In the genomic region with DNA sequence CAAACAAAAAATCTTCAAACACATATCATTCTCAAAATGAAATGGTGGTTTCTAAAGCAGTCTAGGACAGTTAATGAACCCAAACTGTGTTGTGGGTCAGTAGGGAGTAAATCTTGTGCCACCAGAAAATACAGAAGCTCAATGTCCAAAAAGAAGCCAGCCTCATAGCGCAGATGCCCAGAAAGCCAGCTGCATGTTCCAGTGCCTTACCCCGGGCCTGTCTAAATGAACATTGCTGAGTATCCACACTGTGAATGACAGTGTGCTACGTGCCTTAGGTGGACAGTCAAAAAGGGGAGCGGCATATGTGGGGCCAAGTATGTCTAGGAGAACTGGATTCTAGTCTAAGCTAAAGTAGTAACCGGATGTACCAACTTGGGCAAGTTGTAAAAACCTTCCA, we compare ENCODE assay signal across 22 cellular contexts. TPM values are rescaled to one million over a fixed set of nuclear protein-coding genes. Genes with fewer than 3 reads are reported as not detected.
A peak's percentile ranks its signal among the peaks of the same experiment; 100 is the strongest.
DNase-seq lines count a peak whose midpoint lies in the region; ATAC-seq and TF ChIP-seq lines count a peak whose summit lies in the region.
"Had no signal": no experiment of that assay in that cellular context is flagged by ENCODE, and none has a peak within 500 bp of the region (broad histone marks: within the 10 kb centered on the region; RNA-seq: fewer than 3 reads in every experiment).

No MANE protein-coding gene starts in this region.

- no peak overlapping the region for H2BK5ac ChIP-seq in neuronal stem cell (ENCODE audit: low read length)

- no peaks in the 10 kb centered on the region for H3K27me3 Mint-ChIP-seq in activated T-cell treated with anti-CD3 and anti-CD28 coated beads, Interleukin-2, amount 50 U/mL, for 4 hours (ENCODE audit: low read depth)
- no peaks in the 10 kb centered on the region for H3K27me3 Mint-ChIP-seq in WTC11 (ENCODE audit: low read depth)

- no CpG with 5 or more reads among the region's 5 CpGs for WGBS in neuronal stem cell (ENCODE audit: extremely low coverage in 2 of 2, insufficient read length in 2 of 2, insufficient replicate concordance in 1 of 2), 2 donors

- no peak overlapping the region for H3K23ac ChIP-seq in neuronal stem cell (ENCODE audit: low read depth, low read length, poor library complexity)

- H3K36me3 Mint-ChIP-seq in activated T-cell treated with anti-CD3 and anti-CD28 coated beads, Interleukin-2, amount 50 U/mL, for 4 hours (ENCODE audit: insufficient read depth): peaks cover 42% of the 10 kb centered on the region
- no peaks in the 10 kb centered on the region for H3K36me3 Mint-ChIP-seq in WTC11

- no peaks in the 10 kb centered on the region for H3K79me1 ChIP-seq in neuronal stem cell (ENCODE audit: low read depth, low read length)

- no peaks in the 10 kb centered on the region for H3K27me3 ChIP-seq in neuronal stem cell (ENCODE audit: control insufficient read depth in 3 of 3, insufficient read depth in 3 of 3, low read depth in 1 of 3, low read length in 3 of 3)
- H3K27me3 ChIP-seq: breast epithelium, gastrocnemius medialis, left lung had no signal

- no peaks in the 10 kb centered on the region for H3K9me3 Mint-ChIP-seq in activated T-cell treated with anti-CD3 and anti-CD28 coated beads, Interleukin-2, amount 50 U/mL, for 4 hours
- no peaks in the 10 kb centered on the region for H3K9me3 Mint-ChIP-seq in WTC11
- H3K9me3 Mint-ChIP-seq: CD14-positive monocyte had no signal

- H2BK15ac ChIP-seq in neuronal stem cell (ENCODE audit: low read length): no peak overlapping the region

- H3K4me1 Mint-ChIP-seq in activated T-cell treated with anti-CD3 and anti-CD28 coated beads, Interleukin-2, amount 50 U/mL, for 4 hours (ENCODE audit: low read depth): peaks cover 97% of the 10 kb centered on the region
- H3K4me1 Mint-ChIP-seq in WTC11: peaks cover 76% of the 10 kb centered on the region

- no peak overlapping the region for H3K4me3 ChIP-seq in neuronal stem cell (ENCODE audit: low read length in 2 of 2)
- H3K4me3 ChIP-seq: breast epithelium, gastrocnemius medialis, left lung, thoracic aorta had no signal

- H2AK5ac ChIP-seq in neuronal stem cell (ENCODE audit: low read depth, low read length): no peak overlapping the region

- no peak for DNase-seq in activated T-cell treated with anti-CD3 and anti-CD28 coated beads, Interleukin-2, amount 50 U/mL, for 4 hours
- no peak for DNase-seq in activated T-cell treated with anti-CD3 and anti-CD28 coated beads, Interleukin-2, amount 50 U/mL, for 48 hours
- DNase-seq in WTC11 (ENCODE audit: low spot score) (no peak), globus pallidus (ENCODE audit: low spot score) (peak; percentile 46), neuronal stem cell (ENCODE audit: low spot score) (no peak), NOMO-1 treated with dmso at 0.1 percent for 144 hours (lab: John Stamatoyannopoulos, UW; ENCODE audit: unreplicated experiment) (no peak), C1 segment of cervical spinal cord (lab: John Stamatoyannopoulos, UW) (no peak)
- DNase-seq: activated CD8-positive, alpha-beta memory T cell treated with anti-CD3 and anti-CD28 coated beads, Interleukin-2, amount 50 U/mL, for 48 hours; DMS53; gastrocnemius medialis; KG1; left lung; NCI-H2029 treated with DMSO at 0.1 percent for 48 hours; NCI-H524 treated with DMSO at 0.1 percent for 48 hours; occipital lobe; retina; stimulated activated CD4-positive, alpha-beta T cell treated with anti-CD3 and anti-CD28 coated beads, Interleukin-12 subunit alpha, Interleukin-12 subunit beta, amount 100 ng/mL, for 4 hours; stimulated activated CD8-positive, alpha-beta memory T cell treated with anti-CD3 and anti-CD28 coated beads, Interleukin-4, amount 100 ng/mL, for 48 hours had no signal

- H4K8ac ChIP-seq in neuronal stem cell (ENCODE audit: low read depth, low read length): no peak overlapping the region

- H3K14ac ChIP-seq in neuronal stem cell (ENCODE audit: low read length): no peak overlapping the region

- H3K4me1 ChIP-seq in neuronal stem cell (ENCODE audit: control insufficient read depth in 2 of 2, insufficient read depth in 1 of 2, low read depth in 1 of 2, low read length in 2 of 2): peaks cover 30 to 37% of the 10 kb centered on the region in 2 donors
- H3K4me1 ChIP-seq: breast epithelium, gastrocnemius medialis had no signal

- no peak overlapping the region for H3K4ac ChIP-seq in neuronal stem cell (ENCODE audit: low read length)

- peak overlapping the region; percentile 34 for H3K27ac ChIP-seq in neuronal stem cell (replicated peaks; ENCODE audit: low read length)
- H3K27ac ChIP-seq: breast epithelium, gastrocnemius medialis, left lung, thoracic aorta had no signal

- H2BK120ac ChIP-seq in neuronal stem cell (ENCODE audit: low read depth, low read length): no peak overlapping the region

- POLR2A ChIA-PET in WTC11 (lab: Charles Lee): interaction anchor here (1.5 kb wide), 1 partner anchor 12 kb away, joined by 3 read pairs; no protein-coding TSS in a partner anchor

- no peak overlapping the region for H3K18ac ChIP-seq in neuronal stem cell (ENCODE audit: low read length)

- CTCF ChIA-PET in WTC11 (lab: Charles Lee): interaction anchor here (1.4 kb wide), 1 partner anchor 62 kb away, joined by 5 read pairs; no protein-coding TSS in a partner anchor

- H3K36me3 ChIP-seq in neuronal stem cell (replicated peaks in 1 of 2; ENCODE audit: control insufficient read depth in 2 of 2, insufficient read depth in 2 of 2, low read length in 2 of 2): peaks cover 0 to 59% of the 10 kb centered on the region in 2 donors
- H3K36me3 ChIP-seq: breast epithelium, gastrocnemius medialis, left lung, thoracic aorta had no signal

- ATAC-seq in activated T-cell treated with anti-CD3 and anti-CD28 coated beads, Interleukin-2, amount 50 U/mL, for 4 hours: no peak
- ATAC-seq in WTC11 (no peak), GM18502 (IDR thresholded peaks at IDR 0.05; ENCODE audit: poor library complexity, unreplicated experiment) (no peak)
- ATAC-seq: gastrocnemius medialis, left lung had no signal

- peak overlapping the region; percentile 72 for H3K27ac Mint-ChIP-seq in WTC11
- H3K27ac Mint-ChIP-seq: CD14-positive monocyte had no signal

- H3K4me2 ChIP-seq in neuronal stem cell (ENCODE audit: insufficient read depth, low read length, poor library complexity, severe bottlenecking): no peak overlapping the region

- no peak overlapping the region for H3K9ac ChIP-seq in neuronal stem cell (ENCODE audit: low read depth, low read length, poor library complexity)

- no peak overlapping the region for H4K91ac ChIP-seq in neuronal stem cell (ENCODE audit: low read depth, low read length, poor library complexity)

- no peak overlapping the region for H2AFZ ChIP-seq in neuronal stem cell (ENCODE audit: low read length)

- no peak overlapping the region for H2BK12ac ChIP-seq in neuronal stem cell (ENCODE audit: low read length)

- H3K4me3 Mint-ChIP-seq in activated T-cell treated with anti-CD3 and anti-CD28 coated beads, Interleukin-2, amount 50 U/mL, for 4 hours: peak overlapping the region; percentile 2
- no peak overlapping the region for H3K4me3 Mint-ChIP-seq in WTC11
- H3K4me3 Mint-ChIP-seq: CD14-positive monocyte had no signal

- TF ChIP-seq CTCF in WTC11 (IDR thresholded peaks at IDR 0.05): no peak

- H3K9me3 ChIP-seq in neuronal stem cell (replicated peaks in 1 of 2; ENCODE audit: control insufficient read depth in 2 of 2, insufficient read depth in 1 of 2, low read depth in 1 of 2, low read length in 2 of 2): peaks cover 0 to 7% of the 10 kb centered on the region in 2 donors
- H3K9me3 ChIP-seq: breast epithelium, gastrocnemius medialis, left lung, thoracic aorta had no signal

TF ChIP-seq in WTC11, 78 proteins besides CTCF, POLR2A, EP300 and RAD21:
- TF ChIP-seq ZNF512 (CRISPR knock-in tag; IDR thresholded peaks at IDR 0.05; ENCODE audit: borderline replicate concordance): no peak
- TF ChIP-seq FOXJ3 (CRISPR knock-in tag; IDR thresholded peaks at IDR 0.05; ENCODE audit: borderline replicate concordance): no peak

RNA-seq across cellular contexts. Expression of gene FYN, which starts 10.9 kb away (rescaled TPM):
- 100 to 1,000 TPM; 481 to 505 (median 485) TPM for total RNA-seq in activated T-cell treated with anti-CD3 and anti-CD28 coated beads, Interleukin-2, amount 50 U/mL, for 4 hours
- 57.1 to 63.9 TPM (median 59.0 TPM) in 3 replicates for total RNA-seq in WTC11 (2021)
- 176 TPM for polyA plus RNA-seq in neuronal stem cell (2013, experiment 1 of 2)
- 174 TPM for polyA plus RNA-seq in neuronal stem cell (2013, experiment 2 of 2)
